In genomic region chr15:64893481-64894394, GRCh38 we compare ENCODE assay signal across 1 cellular context.
TF ChIP-seq lines count a peak whose summit lies in the region.

No MANE protein-coding gene starts in this region.

TF ChIP-seq in A549, 52 proteins besides CTCF, POLR2A, EP300 and RAD21 (continued from another document):
- no peak for TF ChIP-seq REST (IDR thresholded peaks at IDR 0.05)
- no peak for TF ChIP-seq ESRRA (IDR thresholded peaks at IDR 0.05; ENCODE audit: borderline replicate concordance, low read length)
- TF ChIP-seq FOSL2 (IDR thresholded peaks at IDR 0.05) = no peak
- TF ChIP-seq FOSL2 (CRISPR knock-in tag; IDR thresholded peaks at IDR 0.05) = peak; percentile 23; the same call in 1 of the 2 replicates
- no peak for TF ChIP-seq RNF2 (IDR thresholded peaks at IDR 0.05; ENCODE audit: borderline replicate concordance, low read depth)
- TF ChIP-seq ATOH8 (CRISPR knock-in tag; IDR thresholded peaks at IDR 0.05; ENCODE audit: low read depth) = no peak
- no peak for TF ChIP-seq USF2 (IDR thresholded peaks at IDR 0.05)
- TF ChIP-seq HOXA7 (CRISPR knock-in tag; IDR thresholded peaks at IDR 0.05) = no peak
